36 cellular contexts compared by ENCODE assay signal in the genomic region with DNA sequence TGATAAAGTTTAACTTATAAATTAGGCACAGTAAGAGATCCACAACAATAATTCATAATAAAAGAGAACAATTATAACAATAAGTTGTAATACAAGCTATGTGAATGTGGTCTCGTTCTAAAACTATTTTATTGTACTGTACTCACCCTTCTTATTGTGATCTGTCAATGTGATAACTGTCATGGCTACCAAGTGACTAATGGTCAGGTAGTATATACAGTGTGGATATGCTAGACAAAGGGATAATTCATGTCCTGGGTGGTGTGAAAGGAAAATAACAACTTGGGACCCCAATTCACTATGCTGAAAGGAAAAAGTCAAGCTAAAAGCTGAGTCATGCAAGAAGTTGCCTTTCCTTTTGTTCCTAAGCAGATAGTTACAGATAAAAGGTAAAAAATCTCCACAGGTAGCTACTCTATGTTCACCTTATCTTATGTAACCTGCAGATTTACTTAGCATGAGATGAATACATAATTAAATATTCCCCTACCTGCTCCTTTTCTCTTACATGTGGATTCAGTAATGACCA. TPM values are rescaled to one million over a fixed set of nuclear protein-coding genes. Genes with fewer than 3 reads are reported as not detected.
"Had no signal": no experiment of that assay in that cellular context is flagged by ENCODE, and none has a peak within 500 bp of the region (broad histone marks: within the 10 kb centered on the region; RNA-seq: fewer than 3 reads in every experiment).

No MANE protein-coding gene starts in this region.

- H3K27me3 ChIP-seq: MG63, Peyer's patch, SJSA1 had no signal

- H3K4me3 Mint-ChIP-seq: activated B cell treated with CpG ODN at 0.5 μM for 24 hours; activated CD4-positive, alpha-beta memory T cell treated with anti-CD3 and anti-CD28 coated beads for 36 hours; activated naive CD8-positive, alpha-beta T cell treated with anti-CD3 and anti-CD28 coated beads for 36 hours; activated T-helper 17 cell treated with anti-CD3 and anti-CD28 coated beads, Interleukin-2, amount 50 U/mL, for 72 hours had no signal

- H3K9me3 ChIP-seq: MG63, Peyer's patch, SJSA1 had no signal

- ATAC-seq: activated T-helper 17 cell treated with anti-CD3 and anti-CD28 coated beads, Interleukin-2, amount 50 U/mL, for 72 hours; SK-N-SH treated with all-trans-retinoic acid at 6 μM for 48 hours had no signal

- H3K4me3 ChIP-seq: MG63, Peyer's patch, SJSA1 had no signal

- DNase-seq: activated B cell treated with CpG ODN at 0.5 μM for 24 hours; activated CD4-positive, alpha-beta memory T cell treated with anti-CD3 and anti-CD28 coated beads for 36 hours; activated CD4-positive, alpha-beta T cell treated with anti-CD3 and anti-CD28 coated beads for 4 hours; activated CD4-positive, alpha-beta T cell treated with anti-CD3 and anti-CD28 coated beads, Interleukin-2, amount 50 U/mL, for 1 hour; activated CD4-positive, CD25-positive, alpha-beta regulatory T cell treated with anti-CD3 and anti-CD28 coated beads, Interleukin-2, amount 50 U/mL, for 72 hours; activated CD8-positive, alpha-beta memory T cell treated with anti-CD3 and anti-CD28 coated beads, Interleukin-2, amount 50 U/mL, for 4 hours; activated effector memory CD4-positive, alpha-beta T cell treated with anti-CD3 and anti-CD28 coated beads, Interleukin-2, amount 50 U/mL, for 16 hours; activated naive CD4-positive, alpha-beta T cell; activated naive CD4-positive, alpha-beta T cell treated with anti-CD3 and anti-CD28 coated beads, Interleukin-2, amount 50 U/mL, for 16 hours; activated naive CD8-positive, alpha-beta T cell treated with anti-CD3 and anti-CD28 coated beads for 36 hours; activated T-cell treated with anti-CD3 and anti-CD28 coated beads, Interleukin-2, amount 50 U/mL, for 48 hours; amniotic stem cell; aorta; brain microvascular endothelial cell; central memory CD4-positive, alpha-beta T cell; MG63; NCI-H1048; NCI-H1105 treated with DMSO at 0.1 percent for 48 hours; NCI-H1436; NCI-H187 treated with DMSO at 0.1 percent for 48 hours; NCI-H2081; NCI-H2171 treated with DMSO at 0.1 percent for 48 hours; NCI-H2227 treated with DMSO at 0.1 percent for 48 hours; NCI-H446 treated with DMSO at 0.1 percent for 48 hours; NCI-H524; Peyer's patch; RPMI8226; SHP77 treated with DMSO at 0.1 percent for 48 hours; T-helper 1 cell; T-helper 2 cell; T-helper 9 cell had no signal

- H3K27ac ChIP-seq: brain microvascular endothelial cell, Peyer's patch, SJSA1, VCaP had no signal

- H3K36me3 Mint-ChIP-seq: activated CD4-positive, alpha-beta memory T cell treated with anti-CD3 and anti-CD28 coated beads for 36 hours; activated naive CD8-positive, alpha-beta T cell treated with anti-CD3 and anti-CD28 coated beads for 36 hours had no signal

- H3K9me3 Mint-ChIP-seq: activated B cell treated with CpG ODN at 0.5 μM for 24 hours; activated CD4-positive, alpha-beta memory T cell treated with anti-CD3 and anti-CD28 coated beads for 36 hours; activated naive CD8-positive, alpha-beta T cell treated with anti-CD3 and anti-CD28 coated beads for 36 hours; activated T-helper 17 cell treated with anti-CD3 and anti-CD28 coated beads, Interleukin-2, amount 50 U/mL, for 72 hours had no signal

- H3K36me3 ChIP-seq: brain microvascular endothelial cell, MG63, Peyer's patch, SJSA1 had no signal

- H3K27ac Mint-ChIP-seq: activated B cell treated with CpG ODN at 0.5 μM for 24 hours; activated CD4-positive, alpha-beta memory T cell treated with anti-CD3 and anti-CD28 coated beads for 36 hours; activated naive CD8-positive, alpha-beta T cell treated with anti-CD3 and anti-CD28 coated beads for 36 hours; activated T-helper 17 cell treated with anti-CD3 and anti-CD28 coated beads, Interleukin-2, amount 50 U/mL, for 72 hours had no signal

RNA-seq across cellular contexts. Expression of a gene that starts 10.7 kb away (rescaled TPM):
- total RNA-seq: activated B cell treated with CpG ODN at 0.5 μM for 24 hours; activated CD4-positive, alpha-beta memory T cell treated with anti-CD3 and anti-CD28 coated beads for 36 hours; activated naive CD8-positive, alpha-beta T cell treated with anti-CD3 and anti-CD28 coated beads for 36 hours; activated T-helper 17 cell treated with anti-CD3 and anti-CD28 coated beads, Interleukin-2, amount 50 U/mL, for 72 hours; aorta; cerebellum; Peyer's patch; SJSA1 had no signal

RNA-seq across cellular contexts. Expression of a gene that starts 19.6 kb away (rescaled TPM):
- total RNA-seq: SJSA1 had no signal
